ENCODE assay signal across 1 cellular context in genomic region chr3:149790265-149790664, GRCh38.
TF ChIP-seq lines count a peak whose summit lies in the region.

No MANE protein-coding gene starts in this region.

TF ChIP-seq in A549, 52 proteins besides CTCF, POLR2A, EP300 and RAD21 (continued from another document):
- TF ChIP-seq ESRRA (IDR thresholded peaks at IDR 0.05; ENCODE audit: borderline replicate concordance, low read length) (no peak), NPAS2 (CRISPR knock-in tag; IDR thresholded peaks at IDR 0.05; ENCODE audit: borderline replicate concordance) (no peak), NFE2L2 (conservative IDR thresholded peaks at IDR 0.05; ENCODE audit: low read length) (no peak), KDM1A (IDR thresholded peaks at IDR 0.05; ENCODE audit: low read depth) (no peak), RARB (CRISPR knock-in tag; IDR thresholded peaks at IDR 0.05) (no peak), BCL3 (IDR thresholded peaks at IDR 0.05) (no peak), RNF2 (IDR thresholded peaks at IDR 0.05; ENCODE audit: borderline replicate concordance, low read depth) (no peak), USF2 (IDR thresholded peaks at IDR 0.05) (no peak), MAFK (IDR thresholded peaks at IDR 0.05; ENCODE audit: partially characterized antibody) (no peak), POLR2AphosphoS2 (conservative IDR thresholded peaks at IDR 0.05; ENCODE audit: low read length) (no peak), CEBPB (IDR thresholded peaks at IDR 0.05) (no peak), MAZ (IDR thresholded peaks at IDR 0.05; ENCODE audit: borderline replicate concordance, low read depth, low read length) (no peak), CBX2 (IDR thresholded peaks at IDR 0.05; ENCODE audit: borderline replicate concordance, low read depth) (no peak), NR3C1 (IDR thresholded peaks at IDR 0.05) (no peak), MAX (IDR thresholded peaks at IDR 0.05) (no peak)
